In genomic region chr2:195613922-195614321, GRCh38 we compare ENCODE assay signal across 10 cellular contexts. TPM values are rescaled to one million over a fixed set of nuclear protein-coding genes. Genes with fewer than 3 reads are reported as not detected.
DNase-seq lines count a peak whose midpoint lies in the region; ATAC-seq, FAIRE-seq and TF ChIP-seq lines count a peak whose summit lies in the region.
"Had no signal": no experiment of that assay in that cellular context is flagged by ENCODE, and none has a peak within 500 bp of the region (broad histone marks: within the 10 kb centered on the region; RNA-seq: fewer than 3 reads in every experiment).

No MANE protein-coding gene starts in this region.

- ATAC-seq in activated CD8-positive, alpha-beta memory T cell treated with anti-CD3 and anti-CD28 coated beads, Interleukin-2, amount 10 ng/mL, durations not matched to agents 7 days and 5 days, result no peak
- ATAC-seq: activated CD8-positive, alpha-beta T cell treated with anti-CD3 and anti-CD28 coated beads, Interleukin-2, amount 10 ng/mL, durations not matched to agents 7 days and 5 days had no signal

- H3K4me1 Mint-ChIP-seq in activated CD8-positive, alpha-beta memory T cell treated with anti-CD3 and anti-CD28 coated beads, Interleukin-2, amount 10 ng/mL, durations not matched to agents 7 days and 5 days, result peaks cover 4% of the 10 kb centered on the region

- H3K4me1 ChIP-seq in PC-9 (replicated peaks; ENCODE audit: insufficient read depth), result peaks cover 24% of the 10 kb centered on the region
- peaks cover 6% of the 10 kb centered on the region for H3K4me1 ChIP-seq in fibroblast of lung (ENCODE audit: control insufficient read depth, extremely low read depth, insufficient read depth, low read length)

- H2AFZ ChIP-seq in PC-9 (no peak overlapping the region), fibroblast of lung (ENCODE audit: low read length) (no peak overlapping the region)

- no peak overlapping the region for H3K9ac ChIP-seq in fibroblast of lung (ENCODE audit: insufficient read depth, low read length)

- peaks cover 1% of the 10 kb centered on the region for H3K36me3 Mint-ChIP-seq in activated CD8-positive, alpha-beta memory T cell treated with anti-CD3 and anti-CD28 coated beads, Interleukin-2, amount 10 ng/mL, durations not matched to agents 7 days and 5 days

- H3K27me3 Mint-ChIP-seq in activated CD8-positive, alpha-beta memory T cell treated with anti-CD3 and anti-CD28 coated beads, Interleukin-2, amount 10 ng/mL, durations not matched to agents 7 days and 5 days, result no peaks in the 10 kb centered on the region

- BruUV-seq in PC-9 (replicated peaks; lab: Mats Ljungman, UMichigan), result no TSS peak

- TF ChIP-seq CTCF in PC-9 (conservative IDR thresholded peaks at IDR 0.05), result no peak
- TF ChIP-seq CTCF in fibroblast of lung (conservative IDR thresholded peaks at IDR 0.05 in 1 of 2, IDR thresholded peaks at IDR 0.05 in 1 of 2; ENCODE audit: low read depth in 1 of 2, low read length in 2 of 2), result no peak

- H3K9me3 ChIP-seq in PC-9 (ENCODE audit: insufficient read depth, low read depth), result no peaks in the 10 kb centered on the region
- no peaks in the 10 kb centered on the region for H3K9me3 ChIP-seq in fibroblast of lung (ENCODE audit: control insufficient read depth, insufficient read depth, low read depth, low read length)
- H3K9me3 ChIP-seq: esophagus squamous epithelium had no signal

- no peak overlapping the region for H3K4me3 Mint-ChIP-seq in activated CD8-positive, alpha-beta memory T cell treated with anti-CD3 and anti-CD28 coated beads, Interleukin-2, amount 10 ng/mL, durations not matched to agents 7 days and 5 days
- H3K4me3 Mint-ChIP-seq: activated CD8-positive, alpha-beta T cell treated with anti-CD3 and anti-CD28 coated beads, Interleukin-2, amount 10 ng/mL, durations not matched to agents 7 days and 5 days had no signal

- H3K36me3 ChIP-seq in PC-9 (ENCODE audit: low read depth) (no peaks in the 10 kb centered on the region), fibroblast of lung (ENCODE audit: control insufficient read depth, insufficient read depth, low read length) (no peaks in the 10 kb centered on the region)
- H3K36me3 ChIP-seq: esophagus squamous epithelium had no signal

- peak; percentile 37 for FAIRE-seq in GM19239 (lab: Jason Lieb, UNC)

- peaks cover 16% of the 10 kb centered on the region; the same call in 1 of the 2 replicates for H3F3A ChIP-seq in PC-9 (ENCODE audit: insufficient read depth, low read depth)

- H3K27ac ChIP-seq in PC-9 (no peak overlapping the region), fibroblast of lung (ENCODE audit: insufficient read depth, low read length) (peak overlapping the region; percentile 16)

- H3K9me3 Mint-ChIP-seq in activated CD8-positive, alpha-beta memory T cell treated with anti-CD3 and anti-CD28 coated beads, Interleukin-2, amount 10 ng/mL, durations not matched to agents 7 days and 5 days (ENCODE audit: low read depth), result no peaks in the 10 kb centered on the region

- H3K27me3 ChIP-seq in PC-9 (ENCODE audit: insufficient read depth, low read depth) (no peaks in the 10 kb centered on the region), fibroblast of lung (ENCODE audit: control insufficient read depth, insufficient read depth, low read length) (no peaks in the 10 kb centered on the region)
- H3K27me3 ChIP-seq: esophagus squamous epithelium had no signal

- no peaks in the 10 kb centered on the region for H3K9me2 ChIP-seq in PC-9 (ENCODE audit: insufficient read depth)

- H3K79me2 ChIP-seq in PC-9 (ENCODE audit: low read depth), result no peaks in the 10 kb centered on the region
- H3K79me2 ChIP-seq in fibroblast of lung (ENCODE audit: control insufficient read depth, insufficient read depth, low read length), result no peaks in the 10 kb centered on the region

- POLR2A ChIA-PET in PC-9 (lab: Charles Lee; ENCODE audit: unreplicated experiment), result interaction anchor here (1.1 kb wide), 1 partner anchor 53 kb away, joined by 9 read pairs; no protein-coding TSS in a partner anchor

- CTCF ChIA-PET in PC-9 (lab: Charles Lee), result no interaction called here
- CTCF ChIA-PET in activated CD8-positive, alpha-beta memory T cell treated with anti-CD3 and anti-CD28 coated beads, Interleukin-2, amount 10 ng/mL, durations not matched to agents 7 days and 5 days (lab: Charles Lee), result no interaction called here

- H3K4me3 ChIP-seq in PC-9, result peak overlapping the region; percentile 45; the same call in 1 of the 2 replicates
- H3K4me3 ChIP-seq in fibroblast of lung (replicated peaks in 1 of 4; ENCODE audit: control extremely low read depth in 1 of 4, insufficient read depth in 1 of 4, low read depth in 3 of 4, low read length in 4 of 4), result peak overlapping the region in 2 of 4 experiments; percentile 12 to 39
- H3K4me3 ChIP-seq: esophagus squamous epithelium had no signal

- H4K20me1 ChIP-seq in PC-9 (ENCODE audit: insufficient read depth) (no peaks in the 10 kb centered on the region), fibroblast of lung (ENCODE audit: control insufficient read depth, extremely low read depth, insufficient read depth, low read length) (no peaks in the 10 kb centered on the region)

- intact Hi-C loops in PC-9 (cut with micrococcal nuclease; ENCODE audit: unreplicated experiment), result loop anchor here (1.0 to 10.0 kb wide), 3 partner anchors 44 to 82 kb away; no protein-coding TSS in a partner anchor

- H3K4me2 ChIP-seq in PC-9 (peak overlapping the region; percentile 77; the same call in 1 of the 2 replicates), fibroblast of lung (ENCODE audit: extremely low read depth, insufficient read depth, low read length) (peak overlapping the region; percentile 60)

- no peak overlapping the region for H3K27ac Mint-ChIP-seq in activated CD8-positive, alpha-beta memory T cell treated with anti-CD3 and anti-CD28 coated beads, Interleukin-2, amount 10 ng/mL, durations not matched to agents 7 days and 5 days
- H3K27ac Mint-ChIP-seq: activated CD8-positive, alpha-beta T cell treated with anti-CD3 and anti-CD28 coated beads, Interleukin-2, amount 10 ng/mL, durations not matched to agents 7 days and 5 days had no signal

- DNase-seq in GM19239 (ENCODE audit: insufficient read length, low spot score) (no peak), PC-9 (peak; percentile 8 to 42), fibroblast of lung (ENCODE audit: low read depth in 2 of 2) (peak; percentile 77 to 96), renal cortical epithelial cell (ENCODE audit: low read depth) (peak; percentile 93), GM19238 (ENCODE audit: insufficient read length, low spot score) (no peak), NCI-H524 (lab: John Stamatoyannopoulos, UW) (no peak)
- no peak for DNase-seq in activated CD8-positive, alpha-beta memory T cell treated with anti-CD3 and anti-CD28 coated beads, Interleukin-2, amount 10 ng/mL, durations not matched to agents 7 days and 5 days
- DNase-seq: activated CD8-positive, alpha-beta T cell treated with anti-CD3 and anti-CD28 coated beads, Interleukin-2, amount 10 ng/mL, durations not matched to agents 7 days and 5 days; esophagus squamous epithelium; NCI-H510A had no signal

RNA-seq across cellular contexts. Expression of gene SLC39A10, which starts 43.1 kb away (rescaled TPM):
- total RNA-seq in PC-9 (2021) (27.7 and 43.7 TPM in 2 replicates), fibroblast of lung (60.9 and 77.0 TPM in 2 replicates), renal cortical epithelial cell (102 and 104 TPM in 2 replicates)
- polyA plus RNA-seq in fibroblast of lung, result 19.9 and 36.9 TPM in 2 replicates
- polyA plus RNA-seq in fibroblast of lung (2012), result 11.7 and 19.9 TPM in 2 replicates
- 8.0 and 14.8 TPM in 2 replicates for polyA minus RNA-seq in fibroblast of lung (ENCODE audit: low replicate concordance)
- 10 to 100 TPM; 29.4 to 40.3 TPM for total RNA-seq in activated CD8-positive, alpha-beta memory T cell treated with anti-CD3 and anti-CD28 coated beads, Interleukin-2, amount 10 ng/mL, durations not matched to agents 7 days and 5 days

Comparison
In these comparisons a context has a peak if more than half of its experiments do, and no peak if none do; other contexts are left out.
1. DNase-seq: peak in PC-9 (2 of 2), fibroblast of lung (2 of 2) and renal cortical epithelial cell (single experiment); none in GM19239 (single experiment), GM19238 (single experiment), NCI-H524 (0 of 2) and activated CD8-positive, alpha-beta memory T cell treated with anti-CD3 and anti-CD28 coated beads, Interleukin-2, amount 10 ng/mL, durations not matched to agents 7 days and 5 days (single experiment).